In the genomic region with DNA sequence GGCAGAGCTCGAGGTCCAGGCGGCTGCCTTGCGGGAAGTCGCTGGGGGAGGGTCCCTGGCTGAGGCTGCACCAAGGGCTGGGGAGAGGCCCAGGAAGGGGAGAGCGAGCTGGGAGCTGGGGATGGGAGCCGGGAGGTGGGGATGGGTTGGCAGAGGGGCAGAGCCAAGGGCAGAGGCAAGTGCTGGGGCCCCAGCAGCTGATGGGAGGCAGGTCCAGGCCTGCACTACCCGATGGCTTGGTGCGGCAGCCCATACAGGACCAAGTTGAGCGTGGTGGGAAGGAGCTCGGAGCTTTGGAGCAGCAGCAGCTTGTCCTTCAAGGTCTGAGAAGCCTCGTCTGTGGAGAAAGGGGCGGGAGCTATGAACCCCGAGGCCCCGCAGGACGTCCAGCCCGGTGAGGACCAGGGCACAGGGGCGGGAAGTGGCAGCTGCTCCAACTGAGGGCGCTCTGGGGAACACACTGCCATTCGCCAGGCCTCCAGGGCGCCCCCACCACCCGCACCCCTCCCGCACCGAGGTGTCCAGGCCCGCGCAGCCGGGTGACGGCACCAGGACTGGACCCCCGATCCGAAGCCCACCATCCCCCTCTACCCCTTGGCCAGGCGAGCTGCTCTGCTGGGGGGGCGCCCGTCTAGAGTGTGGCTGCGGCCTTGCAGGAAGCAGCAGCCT, we compare ENCODE assay signal across 24 cellular contexts. TPM values are rescaled to one million over a fixed set of nuclear protein-coding genes. Genes with fewer than 3 reads are reported as not detected.
DNase-seq lines count a peak whose midpoint lies in the region; ATAC-seq, FAIRE-seq and TF ChIP-seq lines count a peak whose summit lies in the region.
"Had no signal": no experiment of that assay in that cellular context is flagged by ENCODE, and none has a peak within 500 bp of the region (broad histone marks: within the 10 kb centered on the region; RNA-seq: fewer than 3 reads in every experiment).

No MANE protein-coding gene starts in this region.

- intact Hi-C loops in Right ventricle myocardium superior (cut with DNase I) (no loop called here), heart right ventricle (cut with DNase I) (no loop called here), psoas muscle (cut with DNase I) (no loop called here)

- H3K27ac ChIP-seq in heart right ventricle (no peak overlapping the region), GM23338 (ENCODE audit: low read depth) (no peak overlapping the region), endodermal cell (ENCODE audit: low read depth, low read length) (no peak overlapping the region), psoas muscle (no peak overlapping the region)
- H3K27ac ChIP-seq: A549, BLaER1, RWPE1, SJSA1 had no signal

- H3K9me3 ChIP-seq in heart right ventricle: no peaks in the 10 kb centered on the region
- no peaks in the 10 kb centered on the region for H3K9me3 ChIP-seq in endodermal cell (ENCODE audit: control insufficient read depth, low read length)
- H3K9me3 ChIP-seq in psoas muscle: no peaks in the 10 kb centered on the region
- H3K9me3 ChIP-seq: A549, BLaER1, SJSA1 had no signal

- no peaks in the 10 kb centered on the region for H4K20me1 ChIP-seq in GM23338 (replicated peaks; ENCODE audit: insufficient read depth)
- H4K20me1 ChIP-seq: BLaER1 had no signal

- H3K4me1 ChIP-seq in heart right ventricle: no peaks in the 10 kb centered on the region
- H3K4me1 ChIP-seq in GM23338 (ENCODE audit: insufficient read depth): no peaks in the 10 kb centered on the region
- H3K4me1 ChIP-seq in endodermal cell (ENCODE audit: control insufficient read depth, insufficient read depth, low read length): no peaks in the 10 kb centered on the region
- no peaks in the 10 kb centered on the region for H3K4me1 ChIP-seq in psoas muscle
- H3K4me1 ChIP-seq: A549, SJSA1 had no signal

- H3K27ac Mint-ChIP-seq in GM23338 (no peak overlapping the region), endodermal cell (no peak overlapping the region)
- no peak overlapping the region for H3K27ac Mint-ChIP-seq in activated naive CD8-positive, alpha-beta T cell treated with anti-CD3 and anti-CD28 coated beads, Interleukin-2, amount 50 U/mL, for 24 hours
- H3K27ac Mint-ChIP-seq: CD8-positive, alpha-beta T cell had no signal

- H3K4me3 ChIP-seq in heart right ventricle (no peak overlapping the region), GM23338 (no peak overlapping the region), endodermal cell (ENCODE audit: low read length) (no peak overlapping the region), psoas muscle (no peak overlapping the region)
- H3K4me3 ChIP-seq: A549, BLaER1, SJSA1 had no signal

- H3K36me3 Mint-ChIP-seq in GM23338 (ENCODE audit: low read depth): no peaks in the 10 kb centered on the region
- no peaks in the 10 kb centered on the region for H3K36me3 Mint-ChIP-seq in endodermal cell (ENCODE audit: low read depth)
- H3K36me3 Mint-ChIP-seq in activated naive CD8-positive, alpha-beta T cell treated with anti-CD3 and anti-CD28 coated beads, Interleukin-2, amount 50 U/mL, for 24 hours (ENCODE audit: low read depth): no peaks in the 10 kb centered on the region
- H3K36me3 Mint-ChIP-seq: CD8-positive, alpha-beta T cell had no signal

- H3K9me3 Mint-ChIP-seq in GM23338: no peaks in the 10 kb centered on the region
- H3K9me3 Mint-ChIP-seq in endodermal cell: no peaks in the 10 kb centered on the region
- H3K9me3 Mint-ChIP-seq in activated naive CD8-positive, alpha-beta T cell treated with anti-CD3 and anti-CD28 coated beads, Interleukin-2, amount 50 U/mL, for 24 hours: no peaks in the 10 kb centered on the region
- H3K9me3 Mint-ChIP-seq: CD8-positive, alpha-beta T cell; H9 had no signal

- peak; percentile 34 for DNase-seq in Right ventricle myocardium superior
- no peak for DNase-seq in heart right ventricle
- peak; percentile 49 for DNase-seq in GM23338 (ENCODE audit: low spot score)
- peak; percentile 54 for DNase-seq in endodermal cell
- DNase-seq in psoas muscle: peak; percentile 7 to 45
- DNase-seq in RCC 7860 (ENCODE audit: low spot score): no peak
- no peak for DNase-seq in activated naive CD8-positive, alpha-beta T cell treated with anti-CD3 and anti-CD28 coated beads, Interleukin-2, amount 50 U/mL, for 24 hours
- DNase-seq in NOMO-1 treated with dmso at 0.1 percent for 144 hours (lab: John Stamatoyannopoulos, UW; ENCODE audit: unreplicated experiment): no peak
- DNase-seq: Calu3; CD8-positive, alpha-beta T cell; DND-41; H9; KBM-7; NCI-H1105; NCI-H1694; NCI-H2107; NCI-H226; NCI-H524; PC-3 had no signal

- no peak overlapping the region for H3K9ac ChIP-seq in endodermal cell (ENCODE audit: extremely low read depth, low read length, poor library complexity, severe bottlenecking)
- H3K9ac ChIP-seq: BLaER1 had no signal

- TF ChIP-seq CTCF in heart right ventricle (IDR thresholded peaks at IDR 0.05) (no peak), GM23338 (conservative IDR thresholded peaks at IDR 0.05; ENCODE audit: low read depth in 2 of 2) (no peak), endodermal cell (conservative IDR thresholded peaks at IDR 0.05) (no peak), psoas muscle (IDR thresholded peaks at IDR 0.05) (no peak)

- H3K79me2 ChIP-seq in GM23338 (replicated peaks; ENCODE audit: insufficient read depth): no peaks in the 10 kb centered on the region

- H3K4me3 Mint-ChIP-seq in GM23338 (no peak overlapping the region), endodermal cell (no peak overlapping the region)
- H3K4me3 Mint-ChIP-seq in activated naive CD8-positive, alpha-beta T cell treated with anti-CD3 and anti-CD28 coated beads, Interleukin-2, amount 50 U/mL, for 24 hours: no peak overlapping the region
- H3K4me3 Mint-ChIP-seq: CD8-positive, alpha-beta T cell; H9 had no signal

- H3K4me1 Mint-ChIP-seq in GM23338 (peaks cover 4% of the 10 kb centered on the region; the same call in 1 of the 3 replicates), endodermal cell (no peaks in the 10 kb centered on the region)
- H3K4me1 Mint-ChIP-seq in activated naive CD8-positive, alpha-beta T cell treated with anti-CD3 and anti-CD28 coated beads, Interleukin-2, amount 50 U/mL, for 24 hours: no peaks in the 10 kb centered on the region

- H3K36me3 ChIP-seq in heart right ventricle (no peaks in the 10 kb centered on the region), GM23338 (ENCODE audit: insufficient read depth) (no peaks in the 10 kb centered on the region), endodermal cell (ENCODE audit: control insufficient read depth, insufficient read depth, low read length) (no peaks in the 10 kb centered on the region), psoas muscle (ENCODE audit: insufficient read depth in 1 of 2, low read depth in 1 of 2) (no peaks in the 10 kb centered on the region)
- H3K36me3 ChIP-seq: BLaER1, SJSA1 had no signal

- peaks cover 0 to 51% (median 30%) of the 10 kb centered on the region in 7 donors for H3K27me3 ChIP-seq in heart right ventricle
- H3K27me3 ChIP-seq in GM23338 (ENCODE audit: insufficient read depth): no peaks in the 10 kb centered on the region
- no peaks in the 10 kb centered on the region for H3K27me3 ChIP-seq in endodermal cell (ENCODE audit: control insufficient read depth, insufficient read depth, low read length, poor library complexity, severe bottlenecking)
- no peaks in the 10 kb centered on the region for H3K27me3 ChIP-seq in psoas muscle (ENCODE audit: insufficient read depth in 3 of 3, low read length in 2 of 3)
- H3K27me3 ChIP-seq: BLaER1, SJSA1 had no signal

- no peak overlapping the region for H3K4me2 ChIP-seq in GM23338
- H3K4me2 ChIP-seq: A549, BLaER1 had no signal

- H3K27me3 Mint-ChIP-seq in GM23338 (ENCODE audit: insufficient read depth, low read depth, poor library complexity) (peaks cover 10% of the 10 kb centered on the region), endodermal cell (ENCODE audit: insufficient read depth) (no peaks in the 10 kb centered on the region)
- H3K27me3 Mint-ChIP-seq in activated naive CD8-positive, alpha-beta T cell treated with anti-CD3 and anti-CD28 coated beads, Interleukin-2, amount 50 U/mL, for 24 hours: no peaks in the 10 kb centered on the region

- 64 to 70% methylated on average over 33 of the region's 33 CpGs for WGBS in heart right ventricle, 2 donors
- WGBS in endodermal cell (ENCODE audit: insufficient coverage in 1 of 2, insufficient read length in 1 of 2), 2 experiments: 91% methylated on average over 19 to 33 of the region's 33 CpGs
- WGBS in psoas muscle, 3 donors: 66 to 72% (median 69%) methylated on average over 22 to 33 of the region's 33 CpGs

- H3F3A ChIP-seq in GM23338 (replicated peaks; ENCODE audit: low read depth): no peaks in the 10 kb centered on the region

- no peak overlapping the region; the same call in 1 of the 2 replicates for H2AFZ ChIP-seq in GM23338

- H3K9me2 ChIP-seq in GM23338 (ENCODE audit: insufficient read depth): no peaks in the 10 kb centered on the region

- ATAC-seq in Right ventricle myocardium superior (ENCODE audit: poor library complexity): no peak
- no peak for ATAC-seq in heart right ventricle
- ATAC-seq in GM23338: peak; percentile 66
- ATAC-seq in psoas muscle: no peak
- no peak for ATAC-seq in activated naive CD8-positive, alpha-beta T cell treated with anti-CD3 and anti-CD28 coated beads, Interleukin-2, amount 50 U/mL, for 24 hours
- ATAC-seq: CD8-positive, alpha-beta T cell; PC-3 had no signal

- no peak for FAIRE-seq in RCC 7860 (lab: Jason Lieb, UNC)
- FAIRE-seq: A549 had no signal

TF ChIP-seq in GM23338, 12 proteins besides CTCF, POLR2A, EP300 and RAD21:
- TF ChIP-seq, protein P1, sequence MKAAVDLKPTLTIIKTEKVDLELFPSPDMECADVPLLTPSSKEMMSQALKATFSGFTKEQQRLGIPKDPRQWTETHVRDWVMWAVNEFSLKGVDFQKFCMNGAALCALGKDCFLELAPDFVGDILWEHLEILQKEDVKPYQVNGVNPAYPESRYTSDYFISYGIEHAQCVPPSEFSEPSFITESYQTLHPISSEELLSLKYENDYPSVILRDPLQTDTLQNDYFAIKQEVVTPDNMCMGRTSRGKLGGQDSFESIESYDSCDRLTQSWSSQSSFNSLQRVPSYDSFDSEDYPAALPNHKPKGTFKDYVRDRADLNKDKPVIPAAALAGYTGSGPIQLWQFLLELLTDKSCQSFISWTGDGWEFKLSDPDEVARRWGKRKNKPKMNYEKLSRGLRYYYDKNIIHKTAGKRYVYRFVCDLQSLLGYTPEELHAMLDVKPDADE (IDR thresholded peaks at IDR 0.05): no peak
- no peak for TF ChIP-seq STAT1 (IDR thresholded peaks at IDR 0.05; ENCODE audit: unreplicated experiment)

RNA-seq across cellular contexts. Expression of a gene that starts 22.8 kb away (rescaled TPM):
- total RNA-seq in Right ventricle myocardium superior (not detected), heart right ventricle (not detected), endodermal cell (under 1 TPM in 1 of 2 donors, not detected in 1; 0.31 TPM), psoas muscle (not detected)
- polyA plus RNA-seq in heart right ventricle (under 1 TPM; 0.17 to 0.51 TPM), GM23338 (2016; fragmentation: Nextera tagmentation; extraction: Ambion mirVana) (9.3 and 10.9 TPM in 2 replicates), psoas muscle (not detected)
- total RNA-seq in GM23338 (2014; rRNA removed; shearing (Covaris generic)): 0.24 TPM in 1 of 2 replicates, not detected in the other
- polyA plus RNA-seq in endodermal cell (2013, experiment 1 of 2): 0.43 TPM
- 0.37 TPM for polyA plus RNA-seq in endodermal cell (2013, experiment 2 of 2)
- total RNA-seq: Calu3; CD8-positive, alpha-beta T cell; G401; PC-3; SJSA1 had no signal
- polyA plus RNA-seq: A549 had no signal

Comparison
In these comparisons a context has a peak if more than half of its experiments do, and no peak if none do; other contexts are left out.
1. DNase-seq: peak in Right ventricle myocardium superior (single experiment), GM23338 (single experiment), endodermal cell (single experiment) and psoas muscle (2 of 2); none in heart right ventricle (0 of 2), RCC 7860 (single experiment), activated naive CD8-positive, alpha-beta T cell treated with anti-CD3 and anti-CD28 coated beads, Interleukin-2, amount 50 U/mL, for 24 hours (single experiment) and NOMO-1 treated with dmso at 0.1 percent for 144 hours (single experiment).